16 cellular contexts compared by ENCODE assay signal in the genomic region with DNA sequence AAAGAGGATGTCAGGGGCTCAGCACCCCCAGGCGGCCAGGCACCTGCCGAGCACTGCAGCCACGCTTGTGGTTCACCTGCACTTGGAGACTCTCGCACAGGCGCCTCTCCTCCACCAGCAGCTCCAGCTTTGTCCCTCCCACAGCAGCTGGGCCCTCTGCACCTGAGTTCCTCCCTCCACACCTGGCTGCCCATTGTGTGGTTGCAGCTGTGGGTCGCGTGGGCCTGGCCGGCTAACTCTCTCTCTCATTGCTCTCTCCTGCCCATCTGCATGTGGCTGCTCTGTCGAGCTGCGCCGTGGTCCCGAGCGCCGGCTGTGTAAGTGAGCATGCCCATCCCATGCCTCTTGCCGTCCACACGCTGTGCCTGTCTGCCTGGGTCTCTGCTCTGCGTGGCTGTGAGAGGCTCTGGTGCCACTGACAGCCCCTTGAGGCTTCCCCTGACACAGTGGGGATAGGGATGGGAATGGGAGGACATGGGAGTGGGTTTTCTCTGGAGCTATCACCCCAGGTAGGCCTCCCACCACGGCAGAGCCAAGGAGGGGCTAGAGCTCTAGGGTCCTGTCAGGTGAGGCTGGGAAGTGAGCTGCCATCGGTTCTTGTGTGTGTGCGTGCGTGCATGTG. TPM values are rescaled to one million over a fixed set of nuclear protein-coding genes. Genes with fewer than 3 reads are reported as not detected.
DNase-seq lines count a peak whose midpoint lies in the region; ATAC-seq, FAIRE-seq and TF ChIP-seq lines count a peak whose summit lies in the region.
"Had no signal": no experiment of that assay in that cellular context is flagged by ENCODE, and none has a peak within 500 bp of the region (broad histone marks: within the 10 kb centered on the region; RNA-seq: fewer than 3 reads in every experiment).

No MANE protein-coding gene starts in this region.

- SMC1A ChIA-PET in GM12878 (lab: Charles Lee; ENCODE audit: uncharacterized antibody, unreplicated experiment) = no interaction called here

- no peak overlapping the region for H3K27ac ChIP-seq in GM12878 (ENCODE audit: control insufficient read depth, insufficient read depth)

- intact Hi-C loops in GM12878 (cut with micrococcal nuclease; ENCODE audit: unreplicated experiment) = no loop called here

- RAD21 ChIA-PET in GM12878 (lab: Charles Lee; ENCODE audit: unreplicated experiment) = no interaction called here

- no peak for TF ChIP-seq EP300 in GM12878 (IDR thresholded peaks at IDR 0.05; ENCODE audit: borderline replicate concordance in 1 of 2, control insufficient read depth in 1 of 2, low read depth in 2 of 2, low read length in 2 of 2)

- TF ChIP-seq POLR2A in GM12878 (IDR thresholded peaks at IDR 0.05; ENCODE audit: low read depth, low read length) = no peak

- no peak overlapping the region for H3K9ac ChIP-seq in GM12878 (ENCODE audit: control insufficient read depth, insufficient read depth, low read length)

- no TSS peak for BruUV-seq in GM12878 (replicated peaks; lab: Mats Ljungman, UMichigan)

- CTCF ChIA-PET in GM12878 (lab: Yijun Ruan, JAX) = no interaction called here

- no peak for TF ChIP-seq CTCF in GM12878 (IDR thresholded peaks at IDR 0.05 in 2 of 3, conservative IDR thresholded peaks at IDR 0.05 in 1 of 3; ENCODE audit: control insufficient read depth in 2 of 3, extremely low read depth in 1 of 3, insufficient read depth in 1 of 3, low read depth in 3 of 3, low read length in 3 of 3)
- TF ChIP-seq CTCF in neural crest cell (conservative IDR thresholded peaks at IDR 0.05) = no peak

- H3K79me2 ChIP-seq in GM12878 (ENCODE audit: control insufficient read depth, insufficient read depth, low read length) = no peaks in the 10 kb centered on the region

- ATAC-seq in GM12878 (no peak), esophagus mucosa (no peak)

- POLR2A ChIA-PET in GM12878 (lab: Charles Lee) = no interaction called here

- H4K20me1 ChIP-seq in GM12878 (ENCODE audit: control insufficient read depth, insufficient read depth) = no peaks in the 10 kb centered on the region; the same call in 1 of the 2 replicates

- peak; percentile 80 for DNase-seq in DMS53 treated with DMSO at 0.1 percent for 48 hours (lab: John Stamatoyannopoulos, UW; ENCODE audit: unreplicated experiment)
- peak; percentile 19 for DNase-seq in NCI-H146 treated with DMSO at 0.1 percent for 48 hours (lab: John Stamatoyannopoulos, UW; ENCODE audit: unreplicated experiment)
- DNase-seq in GM12878 (ENCODE audit: low read depth, low spot score) = no peak
- DNase-seq in neural crest cell (ENCODE audit: low read depth, low spot score) = no peak
- DNase-seq in urothelium cell line (ENCODE audit: low spot score) = no peak
- DNase-seq in hepatic stellate cell (ENCODE audit: low spot score) = no peak
- no peak for DNase-seq in cortex of kidney (lab: John Stamatoyannopoulos, UW)
- DNase-seq: AML-193; cerebellar nuclear complex; midbrain; NCI-H1694 treated with DMSO at 0.1 percent for 48 hours; stimulated activated CD4-positive, alpha-beta T cell treated with anti-CD3 and anti-CD28 coated beads, Interleukin-4, amount 100 ng/mL, for 24 hours had no signal

- no peaks in the 10 kb centered on the region; a peak in 1 of 4 replicates for H3K27me3 ChIP-seq in GM12878 (replicated peaks in 1 of 2; ENCODE audit: control insufficient read depth in 2 of 2, insufficient read depth in 2 of 2, low read length in 1 of 2)

- WGBS in GM12878 (ENCODE audit: insufficient coverage, insufficient replicate concordance, low lambda C conversion rate, missing lambda C conversion rate) = 25% methylated on average over 20 of the region's 21 CpGs

- H2AFZ ChIP-seq in GM12878 (ENCODE audit: control insufficient read depth, low read depth, low read length) = no peak overlapping the region

- FAIRE-seq in GM12878 (lab: Jason Lieb, UNC) = no peak
- FAIRE-seq in urothelium cell line (lab: Jason Lieb, UNC) = no peak

- in situ Hi-C loops in GM12878 (cut with MboI) = no loop called here

- no peaks in the 10 kb centered on the region for H3K9me3 Mint-ChIP-seq in neural crest cell
- H3K9me3 Mint-ChIP-seq: activated naive CD4-positive, alpha-beta T cell treated with anti-CD3 and anti-CD28 coated beads, Interleukin-2, amount 50 U/mL, for 24 hours; stimulated activated naive CD8-positive, alpha-beta T cell treated with anti-CD3 and anti-CD28 coated beads, Interleukin-15, Interleukin-2, amounts not matched to agents 100 ng/mL and 50 ng/mL, for 24 hours had no signal

- no peaks in the 10 kb centered on the region for H3K36me3 ChIP-seq in GM12878 (ENCODE audit: control insufficient read depth in 2 of 2, insufficient read depth in 2 of 2, low read length in 1 of 2)

- peak overlapping the region; percentile 50 for H3K27ac Mint-ChIP-seq in neural crest cell (ENCODE audit: unreplicated experiment)
- H3K27ac Mint-ChIP-seq: activated naive CD4-positive, alpha-beta T cell treated with anti-CD3 and anti-CD28 coated beads, Interleukin-2, amount 50 U/mL, for 24 hours; stimulated activated naive CD8-positive, alpha-beta T cell treated with anti-CD3 and anti-CD28 coated beads, Interleukin-15, Interleukin-2, amounts not matched to agents 100 ng/mL and 50 ng/mL, for 24 hours had no signal

- no peaks in the 10 kb centered on the region for H3K36me3 Mint-ChIP-seq in neural crest cell (ENCODE audit: low read depth)
- H3K36me3 Mint-ChIP-seq: activated naive CD4-positive, alpha-beta T cell treated with anti-CD3 and anti-CD28 coated beads, Interleukin-2, amount 50 U/mL, for 24 hours had no signal

- no peak overlapping the region for H3K4me2 ChIP-seq in GM12878 (ENCODE audit: control insufficient read depth, insufficient read depth)

- no peak overlapping the region for H3K4me3 ChIP-seq in GM12878

- no peak overlapping the region for H3K4me3 Mint-ChIP-seq in neural crest cell
- H3K4me3 Mint-ChIP-seq: activated naive CD4-positive, alpha-beta T cell treated with anti-CD3 and anti-CD28 coated beads, Interleukin-2, amount 50 U/mL, for 24 hours; stimulated activated naive CD8-positive, alpha-beta T cell treated with anti-CD3 and anti-CD28 coated beads, Interleukin-15, Interleukin-2, amounts not matched to agents 100 ng/mL and 50 ng/mL, for 24 hours had no signal

- no peaks in the 10 kb centered on the region for H3K9me3 ChIP-seq in GM12878 (replicated peaks; ENCODE audit: control insufficient read depth, insufficient read depth, low read length)

- no peaks in the 10 kb centered on the region for H3K4me1 ChIP-seq in GM12878 (ENCODE audit: control insufficient read depth, insufficient read depth, low read length)

- TF ChIP-seq RAD21 in GM12878 (IDR thresholded peaks at IDR 0.05; ENCODE audit: insufficient read depth, low read depth, low read length) = no peak

- H3K4me1 Mint-ChIP-seq in neural crest cell = peaks cover 14% of the 10 kb centered on the region

- peaks cover 12% of the 10 kb centered on the region for H3K27me3 Mint-ChIP-seq in neural crest cell (ENCODE audit: low read depth)
- H3K27me3 Mint-ChIP-seq: activated naive CD4-positive, alpha-beta T cell treated with anti-CD3 and anti-CD28 coated beads, Interleukin-2, amount 50 U/mL, for 24 hours; stimulated activated naive CD8-positive, alpha-beta T cell treated with anti-CD3 and anti-CD28 coated beads, Interleukin-15, Interleukin-2, amounts not matched to agents 100 ng/mL and 50 ng/mL, for 24 hours had no signal

RNA-seq across cellular contexts. Expression of a gene that starts 8.5 kb away (rescaled TPM):
- total RNA-seq in GM12878 (2013; cell fraction: nucleolus; rRNA removed) = not detected in 2 replicates
- not detected in 2 replicates for total RNA-seq in GM12878 (2014; rRNA removed)
- not detected in 2 replicates for total RNA-seq in GM12878 (2014; rRNA removed; fragmentation: Illumina TruSeq; extraction: Trizol)
- not detected in 2 replicates for total RNA-seq in GM12878 (2021)
- polyA plus RNA-seq in GM12878 (2011; ENCODE audit: low read depth) = not detected
- not detected in 2 replicates for polyA plus RNA-seq in GM12878 (2011; rRNA removed)
- not detected in 2 replicates for polyA plus RNA-seq in GM12878 (2011; cell fraction: cytosol; rRNA removed)
- not detected in 2 replicates for polyA plus RNA-seq in GM12878 (2011; cell fraction: nucleus; rRNA removed)
- polyA plus RNA-seq in GM12878 (2012) = not detected in 2 replicates
- polyA plus RNA-seq in GM12878 (2014; fragmentation: Illumina TruSeq; extraction: Trizol) = not detected in 2 replicates
- polyA plus RNA-seq in GM12878 (2014; fragmentation: Nextera tagmentation; extraction: Ambion mirVana) = not detected
- not detected in 2 replicates for polyA plus RNA-seq in GM12878 (2014; rRNA removed)
- polyA plus RNA-seq in GM12878 (2016; fragmentation: Nextera tagmentation; extraction: Ambion mirVana) = not detected
- not detected in 2 replicates for polyA minus RNA-seq in GM12878 (2011; rRNA and poly(A)+ RNA removed)
- polyA minus RNA-seq in GM12878 (2011; cell fraction: cytosol; rRNA and poly(A)+ RNA removed) = not detected in 2 replicates
- not detected in 2 replicates for polyA minus RNA-seq in GM12878 (2011; cell fraction: nucleus; rRNA and poly(A)+ RNA removed)
- 0.34 TPM in 1 of 2 replicates, not detected in the other for total RNA-seq in neural crest cell
- 0.40 TPM for total RNA-seq in esophagus mucosa
- total RNA-seq: T-helper 1 cell treated with Interleukin-12 subunit alpha and Interleukin-12 subunit beta and Interleukin-4 antibody, amounts not matched to agents 30 ng/mL and 1 ng/mL, for 36 hours had no signal

RNA-seq across cellular contexts. Expression of a gene that starts 53.9 kb away (rescaled TPM):
- total RNA-seq in GM12878 (2013; cell fraction: nucleolus; rRNA removed) = 49.7 and 52.3 TPM in 2 replicates
- total RNA-seq in GM12878 (2014; rRNA removed) = 9.8 and 13.8 TPM in 2 replicates
- total RNA-seq in GM12878 (2014; rRNA removed; fragmentation: Illumina TruSeq; extraction: Trizol) = 8.9 and 9.0 TPM in 2 replicates
- total RNA-seq in GM12878 (2021) = 15.8 and 16.3 TPM in 2 replicates
- polyA plus RNA-seq in GM12878 (2011; ENCODE audit: low read depth) = 9.7 TPM
- 18.5 and 27.4 TPM in 2 replicates for polyA plus RNA-seq in GM12878 (2011; rRNA removed)
- 19.5 and 27.7 TPM in 2 replicates for polyA plus RNA-seq in GM12878 (2011; cell fraction: cytosol; rRNA removed)
- polyA plus RNA-seq in GM12878 (2011; cell fraction: nucleus; rRNA removed) = 58.0 and 66.6 TPM in 2 replicates
- 15.9 and 17.1 TPM in 2 replicates for polyA plus RNA-seq in GM12878 (2012)
- 20.3 and 22.3 TPM in 2 replicates for polyA plus RNA-seq in GM12878 (2014; fragmentation: Illumina TruSeq; extraction: Trizol)
- polyA plus RNA-seq in GM12878 (2014; fragmentation: Nextera tagmentation; extraction: Ambion mirVana) = 1 to 10 TPM; 3.1 to 3.7 TPM
- polyA plus RNA-seq in GM12878 (2014; rRNA removed) = 20.4 and 24.7 TPM in 2 replicates
- polyA plus RNA-seq in GM12878 (2016; fragmentation: Nextera tagmentation; extraction: Ambion mirVana) = 10 to 100 TPM; 13.9 to 15.0 TPM
- polyA minus RNA-seq in GM12878 (2011; rRNA and poly(A)+ RNA removed) = 17.3 and 22.2 TPM in 2 replicates
- polyA minus RNA-seq in GM12878 (2011; cell fraction: cytosol; rRNA and poly(A)+ RNA removed) = 6.7 and 8.3 TPM in 2 replicates
- polyA minus RNA-seq in GM12878 (2011; cell fraction: nucleus; rRNA and poly(A)+ RNA removed) = 15.0 and 20.7 TPM in 2 replicates
- total RNA-seq in neural crest cell = 45.3 and 52.9 TPM in 2 replicates
- 11.8 TPM for total RNA-seq in esophagus mucosa

RNA-seq across cellular contexts. Expression of a gene that starts 56.9 kb away (rescaled TPM):
- total RNA-seq in GM12878 (2013; cell fraction: nucleolus; rRNA removed) = 0.12 and 0.19 TPM in 2 replicates
- total RNA-seq in GM12878 (2014; rRNA removed) = 0.06 TPM in 1 of 2 replicates, not detected in the other
- not detected in 2 replicates for total RNA-seq in GM12878 (2014; rRNA removed; fragmentation: Illumina TruSeq; extraction: Trizol)
- total RNA-seq in GM12878 (2021) = 0.08 and 0.10 TPM in 2 replicates
- polyA plus RNA-seq in GM12878 (2011; ENCODE audit: low read depth) = not detected
- 0.03 and 0.04 TPM in 2 replicates for polyA plus RNA-seq in GM12878 (2011; rRNA removed)
- 0.03 and 0.04 TPM in 2 replicates for polyA plus RNA-seq in GM12878 (2011; cell fraction: cytosol; rRNA removed)
- polyA plus RNA-seq in GM12878 (2011; cell fraction: nucleus; rRNA removed) = 0.38 and 0.45 TPM in 2 replicates
- 0.09 and 0.10 TPM in 2 replicates for polyA plus RNA-seq in GM12878 (2012)
- polyA plus RNA-seq in GM12878 (2014; fragmentation: Illumina TruSeq; extraction: Trizol) = under 0.01 TPM in 1 of 2 replicates, not detected in the other
- not detected for polyA plus RNA-seq in GM12878 (2014; fragmentation: Nextera tagmentation; extraction: Ambion mirVana)
- 0.06 TPM in 1 of 2 replicates, not detected in the other for polyA plus RNA-seq in GM12878 (2014; rRNA removed)
- not detected for polyA plus RNA-seq in GM12878 (2016; fragmentation: Nextera tagmentation; extraction: Ambion mirVana)
- under 0.01 TPM in 1 of 2 replicates, not detected in the other for polyA minus RNA-seq in GM12878 (2011; rRNA and poly(A)+ RNA removed)
- not detected in 2 replicates for polyA minus RNA-seq in GM12878 (2011; cell fraction: cytosol; rRNA and poly(A)+ RNA removed)
- 0.10 and 0.12 TPM in 2 replicates for polyA minus RNA-seq in GM12878 (2011; cell fraction: nucleus; rRNA and poly(A)+ RNA removed)
- 15.2 and 15.4 TPM in 2 replicates for total RNA-seq in neural crest cell
- total RNA-seq in esophagus mucosa = 5.9 TPM
- total RNA-seq: T-helper 1 cell treated with Interleukin-12 subunit alpha and Interleukin-12 subunit beta and Interleukin-4 antibody, amounts not matched to agents 30 ng/mL and 1 ng/mL, for 36 hours had no signal

Comparison
In these comparisons a context has a peak if more than half of its experiments do, and no peak if none do; other contexts are left out.
1. DNase-seq: peak in DMS53 treated with DMSO at 0.1 percent for 48 hours (single experiment) and NCI-H146 treated with DMSO at 0.1 percent for 48 hours (single experiment); none in GM12878 (single experiment), neural crest cell (single experiment), urothelium cell line (single experiment), hepatic stellate cell (single experiment) and cortex of kidney (single experiment).